ENCODE assay signal across 30 cellular contexts in genomic region chr3:64648927-64649906, GRCh38. TPM values are rescaled to one million over a fixed set of nuclear protein-coding genes. Genes with fewer than 3 reads are reported as not detected.
A peak's percentile ranks its signal among the peaks of the same experiment; 100 is the strongest.
DNase-seq lines count a peak whose midpoint lies in the region; TF ChIP-seq lines count a peak whose summit lies in the region.
"Had no signal": no experiment of that assay in that cellular context is flagged by ENCODE, and none has a peak within 500 bp of the region (broad histone marks: within the 10 kb centered on the region; RNA-seq: fewer than 3 reads in every experiment).

No MANE protein-coding gene starts in this region.

- H3K9me3 ChIP-seq in endodermal cell (ENCODE audit: control insufficient read depth, low read length) = peaks cover 14% of the 10 kb centered on the region
- H3K9me3 ChIP-seq: Caco-2, HAP-1, MG63 had no signal

- 92 to 95% methylated on average over 10 to 11 of the region's 11 CpGs for WGBS in endodermal cell (ENCODE audit: insufficient coverage in 1 of 2, insufficient read length in 1 of 2), 2 experiments

- H3K27me3 ChIP-seq in endodermal cell (ENCODE audit: control insufficient read depth, insufficient read depth, low read length, poor library complexity, severe bottlenecking) = no peaks in the 10 kb centered on the region
- H3K27me3 ChIP-seq: cardiac muscle cell, MG63 had no signal

- H3K4me3 Mint-ChIP-seq in endodermal cell (no peak overlapping the region), nephron (peak overlapping the region in 1 of 3 experiments; percentile 2)
- H3K4me3 Mint-ChIP-seq: activated B cell treated with CpG ODN at 0.5 μM for 24 hours; activated naive CD8-positive, alpha-beta T cell treated with anti-CD3 and anti-CD28 coated beads, Interleukin-2, amount 10 ng/mL, durations not matched to agents 7 days and 5 days; naive thymus-derived CD4-positive, alpha-beta T cell; stimulated activated naive B cell treated with anti-CD40 and anti-IgM and Interleukin-4, amounts not matched to agents 10 μg/mL and 1 μg/mL and 100 μg/mL, for 72 hours had no signal

- H3K36me3 ChIP-seq in endodermal cell (ENCODE audit: control insufficient read depth, insufficient read depth, low read length) = peaks cover 60% of the 10 kb centered on the region
- H3K36me3 ChIP-seq: HAP-1, MG63 had no signal

- TF ChIP-seq CTCF in endodermal cell (conservative IDR thresholded peaks at IDR 0.05) (no peak), nephron (IDR thresholded peaks at IDR 0.05; ENCODE audit: unreplicated experiment in 3 of 3) (no peak)

- no peak overlapping the region for H3K9ac ChIP-seq in endodermal cell (ENCODE audit: extremely low read depth, low read length, poor library complexity, severe bottlenecking)
- H3K9ac ChIP-seq: KMS-11 had no signal

- H3K4me1 ChIP-seq in endodermal cell (ENCODE audit: control insufficient read depth, insufficient read depth, low read length) = peaks cover 18% of the 10 kb centered on the region

- DNase-seq in DMS53 (lab: John Stamatoyannopoulos, UW) = peak; percentile 26
- no peak for DNase-seq in DMS53 treated with DMSO at 0.1 percent for 48 hours (lab: John Stamatoyannopoulos, UW; ENCODE audit: unreplicated experiment)
- peak; percentile 1 for DNase-seq in COLO668 (lab: John Stamatoyannopoulos, UW; ENCODE audit: unreplicated experiment)
- no peak for DNase-seq in endodermal cell
- DNase-seq in NCI-H2107 treated with DMSO at 0.1 percent for 48 hours (lab: John Stamatoyannopoulos, UW; ENCODE audit: unreplicated experiment) = no peak
- DNase-seq in activated gamma-delta T cell treated with Interleukin-2 at 50 U/mL for 16 hours = no peak
- DNase-seq in NCI-H82 (lab: John Stamatoyannopoulos, UW) = no peak
- DNase-seq: activated B cell treated with CpG ODN at 0.5 μM for 24 hours; activated CD4-positive, alpha-beta T cell treated with anti-CD3 and anti-CD28 coated beads, Interleukin-2, amount 50 U/mL, for 1 hour; activated effector memory CD4-positive, alpha-beta T cell treated with anti-CD3 and anti-CD28 coated beads, Interleukin-2, amount 50 U/mL, for 16 hours; activated naive CD8-positive, alpha-beta T cell treated with anti-CD3 and anti-CD28 coated beads, Interleukin-2, amount 10 ng/mL, durations not matched to agents 7 days and 5 days; activated T-cell treated with anti-CD3 and anti-CD28 coated beads, Interleukin-2, amount 50 U/mL, for 1 hour; aorta; C1 segment of cervical spinal cord; Caco-2; DMS79; effector CD4-positive, alpha-beta T cell; MG63; naive thymus-derived CD4-positive, alpha-beta T cell; occipital lobe; RPMI8226; stimulated activated naive B cell treated with anti-CD40 and anti-IgM and Interleukin-4, amounts not matched to agents 10 μg/mL and 1 μg/mL and 100 μg/mL, for 72 hours; substantia nigra; T-helper 1 cell had no signal

- H3K27ac Mint-ChIP-seq in endodermal cell (peak overlapping the region; percentile 77), nephron (peak overlapping the region; percentile 4 to 85 (median 76))
- H3K27ac Mint-ChIP-seq: activated B cell treated with CpG ODN at 0.5 μM for 24 hours; activated naive CD8-positive, alpha-beta T cell treated with anti-CD3 and anti-CD28 coated beads, Interleukin-2, amount 10 ng/mL, durations not matched to agents 7 days and 5 days; naive thymus-derived CD4-positive, alpha-beta T cell; stimulated activated naive B cell treated with anti-CD40 and anti-IgM and Interleukin-4, amounts not matched to agents 10 μg/mL and 1 μg/mL and 100 μg/mL, for 72 hours had no signal

- H3K4me3 ChIP-seq in endodermal cell (ENCODE audit: low read length) = no peak overlapping the region
- H3K4me3 ChIP-seq: cardiac muscle cell, HAP-1, MG63 had no signal

- H3K36me3 Mint-ChIP-seq in endodermal cell (ENCODE audit: low read depth) (peaks cover 18% of the 10 kb centered on the region), nephron (ENCODE audit: low read depth) (peaks cover 88% of the 10 kb centered on the region)
- H3K36me3 Mint-ChIP-seq: activated naive CD8-positive, alpha-beta T cell treated with anti-CD3 and anti-CD28 coated beads, Interleukin-2, amount 10 ng/mL, durations not matched to agents 7 days and 5 days; naive thymus-derived CD4-positive, alpha-beta T cell; stimulated activated naive B cell treated with anti-CD40 and anti-IgM and Interleukin-4, amounts not matched to agents 10 μg/mL and 1 μg/mL and 100 μg/mL, for 72 hours had no signal

- H3K4me1 Mint-ChIP-seq in endodermal cell = peaks cover 44% of the 10 kb centered on the region
- H3K4me1 Mint-ChIP-seq in nephron = peaks cover 23% of the 10 kb centered on the region
- H3K4me1 Mint-ChIP-seq: activated B cell treated with CpG ODN at 0.5 μM for 24 hours; activated naive CD8-positive, alpha-beta T cell treated with anti-CD3 and anti-CD28 coated beads, Interleukin-2, amount 10 ng/mL, durations not matched to agents 7 days and 5 days; naive thymus-derived CD4-positive, alpha-beta T cell; stimulated activated naive B cell treated with anti-CD40 and anti-IgM and Interleukin-4, amounts not matched to agents 10 μg/mL and 1 μg/mL and 100 μg/mL, for 72 hours had no signal

- H3K27me3 Mint-ChIP-seq in endodermal cell (ENCODE audit: insufficient read depth) = peaks cover 28% of the 10 kb centered on the region
- H3K27me3 Mint-ChIP-seq in nephron (ENCODE audit: low read depth) = no peaks in the 10 kb centered on the region
- H3K27me3 Mint-ChIP-seq: activated B cell treated with CpG ODN at 0.5 μM for 24 hours; activated naive CD8-positive, alpha-beta T cell treated with anti-CD3 and anti-CD28 coated beads, Interleukin-2, amount 10 ng/mL, durations not matched to agents 7 days and 5 days; naive thymus-derived CD4-positive, alpha-beta T cell; stimulated activated naive B cell treated with anti-CD40 and anti-IgM and Interleukin-4, amounts not matched to agents 10 μg/mL and 1 μg/mL and 100 μg/mL, for 72 hours had no signal

- H3K27ac ChIP-seq in endodermal cell (ENCODE audit: low read depth, low read length) = no peak overlapping the region
- H3K27ac ChIP-seq: 22Rv1, cardiac muscle cell, KMS-11 had no signal

- H3K9me3 Mint-ChIP-seq in endodermal cell (no peaks in the 10 kb centered on the region), nephron (no peaks in the 10 kb centered on the region)
- H3K9me3 Mint-ChIP-seq: activated naive CD8-positive, alpha-beta T cell treated with anti-CD3 and anti-CD28 coated beads, Interleukin-2, amount 10 ng/mL, durations not matched to agents 7 days and 5 days had no signal

RNA-seq across cellular contexts. Expression of gene ADAMTS9, which starts 38.6 kb away (rescaled TPM):
- total RNA-seq in endodermal cell = 10 to 100 TPM; 16.1 to 38.0 TPM
- polyA plus RNA-seq in endodermal cell (2013, experiment 1 of 2) = 15.5 TPM
- polyA plus RNA-seq in endodermal cell (2013, experiment 2 of 2) = 16.4 TPM
- total RNA-seq: activated B cell treated with CpG ODN at 0.5 μM for 24 hours; activated naive CD8-positive, alpha-beta T cell treated with anti-CD3 and anti-CD28 coated beads, Interleukin-2, amount 10 ng/mL, durations not matched to agents 7 days and 5 days; naive thymus-derived CD4-positive, alpha-beta T cell; SK-MEL-5 had no signal
- polyA plus RNA-seq: naive thymus-derived CD4-positive, alpha-beta T cell had no signal

Comparison
In these comparisons a context has a peak if more than half of its experiments do, and no peak if none do; other contexts are left out.
1. DNase-seq: peak in DMS53 (single experiment) and COLO668 (single experiment); none in DMS53 treated with DMSO at 0.1 percent for 48 hours (single experiment), endodermal cell (single experiment), NCI-H2107 treated with DMSO at 0.1 percent for 48 hours (single experiment), activated gamma-delta T cell treated with Interleukin-2 at 50 U/mL for 16 hours (single experiment) and NCI-H82 (single experiment).